ENCODE assay signal across 16 cellular contexts in genomic region chr9:78314953-78315870, GRCh38. TPM values are rescaled to one million over a fixed set of nuclear protein-coding genes. Genes with fewer than 3 reads are reported as not detected.
DNase-seq lines count a peak whose midpoint lies in the region; ATAC-seq, FAIRE-seq and TF ChIP-seq lines count a peak whose summit lies in the region.
"Had no signal": no experiment of that assay in that cellular context is flagged by ENCODE, and none has a peak within 500 bp of the region (broad histone marks: within the 10 kb centered on the region; RNA-seq: fewer than 3 reads in every experiment).

No MANE protein-coding gene starts in this region.

- H2BK12ac ChIP-seq in neuronal stem cell (ENCODE audit: low read length), result no peak overlapping the region

- in situ Hi-C loops in HepG2 (cut with HindIII; ENCODE audit: extremely low pct_ligation_motif_present, low pct_unique_long_range_greater_than_20kb), result loop anchor here (10.0 kb wide), 1 partner anchor 50 kb away; no protein-coding TSS in a partner anchor

- no peak overlapping the region for H3K14ac ChIP-seq in neuronal stem cell (ENCODE audit: low read length)

- no peaks in the 10 kb centered on the region for H3K9me3 ChIP-seq in CD4-positive, CD25-positive, alpha-beta regulatory T cell (ENCODE audit: control insufficient read depth in 2 of 2, low read length in 2 of 2)
- H3K9me3 ChIP-seq in HepG2 (ENCODE audit: low read length) (no peaks in the 10 kb centered on the region), neuronal stem cell (replicated peaks in 1 of 2; ENCODE audit: control insufficient read depth in 2 of 2, insufficient read depth in 1 of 2, low read depth in 1 of 2, low read length in 2 of 2) (no peaks in the 10 kb centered on the region), hepatocyte (ENCODE audit: low read depth) (no peaks in the 10 kb centered on the region)

- 89% methylated on average over 7 of the region's 8 CpGs for WGBS in HepG2 (ENCODE audit: low lambda C conversion rate)
- no CpG with 5 or more reads among the region's 8 CpGs for WGBS in neuronal stem cell (ENCODE audit: extremely low coverage in 2 of 2, insufficient read length in 2 of 2, insufficient replicate concordance in 1 of 2), 2 donors
- 74% methylated on average over 8 of the region's 8 CpGs for WGBS in hepatocyte (ENCODE audit: low lambda C conversion rate, missing lambda C conversion rate)

- H3K27me3 Mint-ChIP-seq in CD4-positive, CD25-positive, alpha-beta regulatory T cell, result no peaks in the 10 kb centered on the region
- peaks cover 10% of the 10 kb centered on the region for H3K27me3 Mint-ChIP-seq in brain
- H3K27me3 Mint-ChIP-seq: activated B cell treated with CpG ODN at 0.5 μM for 24 hours; naive thymus-derived CD4-positive, alpha-beta T cell had no signal

- no peak overlapping the region for H2BK5ac ChIP-seq in neuronal stem cell (ENCODE audit: low read length)

- H3K4me1 Mint-ChIP-seq in CD4-positive, CD25-positive, alpha-beta regulatory T cell, result peaks cover 0 to 2% (median 0%) of the 10 kb centered on the region in 4 donors
- H3K4me1 Mint-ChIP-seq in brain, result peaks cover 53% of the 10 kb centered on the region
- H3K4me1 Mint-ChIP-seq: activated B cell treated with CpG ODN at 0.5 μM for 24 hours had no signal

- no peak for TF ChIP-seq RAD21 in HepG2 (CRISPR knock-in tag; IDR thresholded peaks at IDR 0.05)

- H3K4ac ChIP-seq in neuronal stem cell (ENCODE audit: low read length), result no peak overlapping the region

- peaks cover 21% of the 10 kb centered on the region for H3K79me2 ChIP-seq in HepG2 (ENCODE audit: insufficient read depth, low read length)
- H3K79me2 ChIP-seq in hepatocyte, result no peaks in the 10 kb centered on the region

- H3K4me3 ChIP-seq in CD4-positive, CD25-positive, alpha-beta regulatory T cell (ENCODE audit: low read depth, low read length), result no peak overlapping the region
- H3K4me3 ChIP-seq in HepG2 (replicated peaks in 1 of 3; ENCODE audit: insufficient read depth in 1 of 3, low read depth in 2 of 3, low read length in 3 of 3), result no peak overlapping the region
- no peak overlapping the region for H3K4me3 ChIP-seq in neuronal stem cell (ENCODE audit: low read length in 2 of 2)
- no peak overlapping the region for H3K4me3 ChIP-seq in hepatocyte

- no peak overlapping the region for H3K27ac ChIP-seq in CD4-positive, CD25-positive, alpha-beta regulatory T cell (ENCODE audit: insufficient read depth, low read length, poor library complexity, severe bottlenecking)
- no peak overlapping the region for H3K27ac ChIP-seq in HepG2 (ENCODE audit: extremely low read length, insufficient read depth, low read length)
- no peak overlapping the region for H3K27ac ChIP-seq in neuronal stem cell (replicated peaks; ENCODE audit: low read length)
- H3K27ac ChIP-seq in hepatocyte, result no peak overlapping the region

- TF ChIP-seq CTCF in brain (conservative IDR thresholded peaks at IDR 0.05) (no peak), HepG2 (CRISPR knock-in tag; IDR thresholded peaks at IDR 0.05) (no peak), hepatocyte (IDR thresholded peaks at IDR 0.05; ENCODE audit: poor library complexity) (no peak)

- peaks cover 5% of the 10 kb centered on the region for H3K79me1 ChIP-seq in neuronal stem cell (ENCODE audit: low read depth, low read length)

- H4K91ac ChIP-seq in neuronal stem cell (ENCODE audit: low read depth, low read length, poor library complexity), result no peak overlapping the region

- H3K36me3 ChIP-seq in CD4-positive, CD25-positive, alpha-beta regulatory T cell (ENCODE audit: control insufficient read depth, insufficient read depth, low read length), result peaks cover 20% of the 10 kb centered on the region
- H3K36me3 ChIP-seq in HepG2 (replicated peaks in 1 of 2; ENCODE audit: control insufficient read depth in 1 of 2, insufficient read depth in 2 of 2, low read length in 2 of 2) (peaks cover 44 to 92% of the 10 kb centered on the region in 2 experiments), neuronal stem cell (replicated peaks in 1 of 2; ENCODE audit: control insufficient read depth in 2 of 2, insufficient read depth in 2 of 2, low read length in 2 of 2) (peaks cover 60 to 95% of the 10 kb centered on the region in 2 donors), hepatocyte (replicated peaks; ENCODE audit: insufficient read depth, low read depth) (no peaks in the 10 kb centered on the region)

- H3K4me1 ChIP-seq in CD4-positive, CD25-positive, alpha-beta regulatory T cell (ENCODE audit: control insufficient read depth, insufficient read depth, low read length, poor library complexity, severe bottlenecking), result no peaks in the 10 kb centered on the region
- H3K4me1 ChIP-seq in HepG2 (ENCODE audit: insufficient read depth, low read length), result no peaks in the 10 kb centered on the region; the same call in 1 of the 2 replicates
- H3K4me1 ChIP-seq in neuronal stem cell (ENCODE audit: control insufficient read depth in 2 of 2, insufficient read depth in 1 of 2, low read depth in 1 of 2, low read length in 2 of 2), result no peaks in the 10 kb centered on the region
- no peaks in the 10 kb centered on the region for H3K4me1 ChIP-seq in hepatocyte (ENCODE audit: insufficient read depth)

- intact Hi-C loops in HepG2 (cut with micrococcal nuclease; ENCODE audit: unreplicated experiment), result loop anchor here (5.0 kb wide), 1 partner anchor 53 kb away; no protein-coding TSS in a partner anchor

- H2BK15ac ChIP-seq in neuronal stem cell (ENCODE audit: low read length), result no peak overlapping the region

- H3K9me3 Mint-ChIP-seq in CD4-positive, CD25-positive, alpha-beta regulatory T cell, result peaks cover 0 to 2% (median 0%) of the 10 kb centered on the region in 7 donors
- H3K9me3 Mint-ChIP-seq in brain, result no peaks in the 10 kb centered on the region
- H3K9me3 Mint-ChIP-seq: activated B cell treated with CpG ODN at 0.5 μM for 24 hours, immature natural killer cell had no signal

- H3K36me3 Mint-ChIP-seq in CD4-positive, CD25-positive, alpha-beta regulatory T cell, result peaks cover 61% of the 10 kb centered on the region
- peaks cover 82% of the 10 kb centered on the region for H3K36me3 Mint-ChIP-seq in brain

- H3K23ac ChIP-seq in neuronal stem cell (ENCODE audit: low read depth, low read length, poor library complexity), result no peak overlapping the region

- H3K18ac ChIP-seq in neuronal stem cell (ENCODE audit: low read length), result no peak overlapping the region

- no peaks in the 10 kb centered on the region for H3K9me2 ChIP-seq in hepatocyte (replicated peaks; ENCODE audit: insufficient read depth)

- H4K8ac ChIP-seq in neuronal stem cell (ENCODE audit: low read depth, low read length), result no peak overlapping the region

- no peak overlapping the region for H3K4me3 Mint-ChIP-seq in CD4-positive, CD25-positive, alpha-beta regulatory T cell
- H3K4me3 Mint-ChIP-seq in brain, result no peak overlapping the region
- H3K4me3 Mint-ChIP-seq: activated B cell treated with CpG ODN at 0.5 μM for 24 hours, immature natural killer cell had no signal

- no peaks in the 10 kb centered on the region for H3K27me3 ChIP-seq in CD4-positive, CD25-positive, alpha-beta regulatory T cell (ENCODE audit: control insufficient read depth, insufficient read depth, low read length)
- H3K27me3 ChIP-seq in HepG2 (ENCODE audit: control insufficient read depth in 1 of 2, insufficient read depth in 2 of 2, low read length in 2 of 2) (no peaks in the 10 kb centered on the region), neuronal stem cell (ENCODE audit: control insufficient read depth in 3 of 3, insufficient read depth in 3 of 3, low read depth in 1 of 3, low read length in 3 of 3) (no peaks in the 10 kb centered on the region), hepatocyte (no peaks in the 10 kb centered on the region)

- H2BK120ac ChIP-seq in neuronal stem cell (ENCODE audit: low read depth, low read length), result no peak overlapping the region

- no peak overlapping the region for H3K9ac ChIP-seq in HepG2 (ENCODE audit: insufficient read depth, low read depth, low read length)
- no peak overlapping the region for H3K9ac ChIP-seq in neuronal stem cell (ENCODE audit: low read depth, low read length, poor library complexity)

- no peak; a peak in 1 of 4 replicates for TF ChIP-seq POLR2A in HepG2 (IDR thresholded peaks at IDR 0.05; ENCODE audit: insufficient read depth in 1 of 2, low read depth in 2 of 2, low read length in 2 of 2)

- no peak for ATAC-seq in CD4-positive, CD25-positive, alpha-beta regulatory T cell (ENCODE audit: low read depth in 2 of 2)
- ATAC-seq in HepG2 (peak; percentile 13), HG03378 (IDR thresholded peaks at IDR 0.05; ENCODE audit: unreplicated experiment) (no peak), HG03521 (IDR thresholded peaks at IDR 0.05; ENCODE audit: unreplicated experiment) (no peak)
- ATAC-seq: naive thymus-derived CD4-positive, alpha-beta T cell; Panc1 had no signal

- POLR2A ChIA-PET in HepG2 (lab: Yijun Ruan, JAX), result interaction anchor here (1.6 to 9.3 kb wide), 3 partner anchors 9 to 20 kb away, joined by 4 to 76 read pairs (median 9); partner anchors contain the start of gene PSAT1

- no peak for FAIRE-seq in HepG2 (lab: Jason Lieb, UNC)
- FAIRE-seq: endometrium, HTR-8/SVneo had no signal

- no TSS peak for BruUV-seq in HepG2 (replicated peaks; lab: Mats Ljungman, UMichigan)

- CTCF ChIA-PET in HepG2 (lab: Yijun Ruan, JAX; ENCODE audit: low intra/inter-chr PET ratio, low total read pairs), result no interaction called here

- peaks cover 32% of the 10 kb centered on the region for H4K20me1 ChIP-seq in HepG2 (ENCODE audit: insufficient read depth, low read length)
- H4K20me1 ChIP-seq in hepatocyte (ENCODE audit: insufficient read depth, poor library complexity, severe bottlenecking), result no peaks in the 10 kb centered on the region

- no peak overlapping the region for H2AK5ac ChIP-seq in neuronal stem cell (ENCODE audit: low read depth, low read length)

- peak overlapping the region in 2 of 3 donors; percentile 20 to 33 for H3K27ac Mint-ChIP-seq in CD4-positive, CD25-positive, alpha-beta regulatory T cell
- peak overlapping the region in 4 of 5 experiments; percentile 25 to 87 (median 72) for H3K27ac Mint-ChIP-seq in brain
- H3K27ac Mint-ChIP-seq: activated B cell treated with CpG ODN at 0.5 μM for 24 hours, immature natural killer cell had no signal

- H2AFZ ChIP-seq in HepG2 (ENCODE audit: low read length) (no peak overlapping the region), neuronal stem cell (ENCODE audit: low read length) (no peak overlapping the region), hepatocyte (no peak overlapping the region)

- H3K4me2 ChIP-seq in HepG2 (ENCODE audit: low read depth, low read length) (no peak overlapping the region), neuronal stem cell (ENCODE audit: insufficient read depth, low read length, poor library complexity, severe bottlenecking) (no peak overlapping the region), hepatocyte (no peak overlapping the region)

- DNase-seq in CD4-positive, CD25-positive, alpha-beta regulatory T cell, result no peak
- DNase-seq in M059J (ENCODE audit: low read depth), result peak; percentile 17
- DNase-seq in HepG2 (ENCODE audit: low spot score), result no peak
- DNase-seq in neuronal stem cell (ENCODE audit: low spot score), result no peak
- DNase-seq in hepatocyte (ENCODE audit: low spot score), result no peak
- DNase-seq: activated B cell treated with CpG ODN at 0.5 μM for 24 hours; activated naive CD4-positive, alpha-beta T cell; immature natural killer cell; naive thymus-derived CD4-positive, alpha-beta T cell; NCI-H2081 had no signal

- no peak for TF ChIP-seq EP300 in HepG2 (IDR thresholded peaks at IDR 0.05; ENCODE audit: low read depth in 2 of 2, low read length in 2 of 2)
- no peak for TF ChIP-seq EP300 in HepG2 (CRISPR knock-in tag; IDR thresholded peaks at IDR 0.05; ENCODE audit: borderline replicate concordance)

RNA-seq across cellular contexts. Expression of gene PSAT1, which starts 18.3 kb away (rescaled TPM):
- total RNA-seq in CD4-positive, CD25-positive, alpha-beta regulatory T cell, result 2.7 TPM
- 10 to 100 TPM; 14.6 to 32.7 (median 22.5) TPM for polyA plus RNA-seq in CD4-positive, CD25-positive, alpha-beta regulatory T cell
- total RNA-seq in M059J (2014; rRNA removed; shearing (Covaris generic)), result 73.0 and 82.0 TPM in 2 replicates
- polyA plus RNA-seq in brain (ENCODE audit: insufficient read depth, low read depth, low replicate concordance) (164 TPM), HepG2 (2011; rRNA removed) (197 and 229 TPM in 2 replicates), hepatocyte (85.7 and 120 TPM in 2 replicates)
- total RNA-seq in HepG2 (2016; rRNA removed; fragmentation: Illumina TruSeq; extraction: Trizol) (135 and 262 TPM in 2 replicates), hepatocyte (149 and 186 TPM in 2 replicates)
- total RNA-seq in HepG2 (2016; cell fraction: cytosol; rRNA removed; fragmentation: Illumina TruSeq; extraction: Trizol; ENCODE audit: low read depth), result 16.9 and 17.4 TPM in 2 replicates
- 134 and 259 TPM in 2 replicates for total RNA-seq in HepG2 (2016; cell fraction: insoluble cytoplasmic fraction; rRNA removed; fragmentation: Illumina TruSeq; extraction: Trizol)
- total RNA-seq in HepG2 (2016; cell fraction: membrane; rRNA removed; fragmentation: Illumina TruSeq; extraction: Trizol), result 55.1 and 59.2 TPM in 2 replicates
- 92.0 and 102 TPM in 2 replicates for total RNA-seq in HepG2 (2016; cell fraction: nucleus; rRNA removed; fragmentation: Illumina TruSeq; extraction: Trizol)
- 174 and 239 TPM in 2 replicates for polyA plus RNA-seq in HepG2 (2011; cell fraction: cytosol; rRNA removed)
- polyA plus RNA-seq in HepG2 (2011; cell fraction: nucleus; rRNA removed), result 53.5 and 69.1 TPM in 2 replicates
- 252 and 381 TPM in 2 replicates for polyA plus RNA-seq in HepG2 (2012)
- polyA plus RNA-seq in HepG2 (2016; cell fraction: cytosol; fragmentation: Illumina TruSeq; extraction: Trizol; ENCODE audit: low read depth), result 23.7 and 24.6 TPM in 2 replicates
- 471 and 492 TPM in 2 replicates for polyA plus RNA-seq in HepG2 (2016; cell fraction: insoluble cytoplasmic fraction; fragmentation: Illumina TruSeq; extraction: Trizol; ENCODE audit: low read depth)
- polyA plus RNA-seq in HepG2 (2016; cell fraction: membrane; fragmentation: Illumina TruSeq; extraction: Trizol; ENCODE audit: low read depth), result 65.5 and 69.3 TPM in 2 replicates
- polyA plus RNA-seq in HepG2 (2016; cell fraction: nucleus; fragmentation: Illumina TruSeq; extraction: Trizol; ENCODE audit: insufficient read depth, low read depth), result 163 TPM in 2 replicates
- polyA minus RNA-seq in HepG2 (2011; rRNA and poly(A)+ RNA removed; ENCODE audit: low replicate concordance), result 98.7 and 239 TPM in 2 replicates
- 170 and 192 TPM in 2 replicates for polyA minus RNA-seq in HepG2 (2011; cell fraction: cytosol; rRNA and poly(A)+ RNA removed)
- polyA minus RNA-seq in HepG2 (2011; cell fraction: nucleus; rRNA and poly(A)+ RNA removed), result 105 and 132 TPM in 2 replicates
- polyA plus RNA-seq in neuronal stem cell (2013, experiment 1 of 2), result 132 TPM
- polyA plus RNA-seq in neuronal stem cell (2013, experiment 2 of 2), result 135 TPM
